In genomic region chr11:65316311-65316978, GRCh38 we compare ENCODE assay signal across 8 cellular contexts. TPM values are rescaled to one million over a fixed set of nuclear protein-coding genes. Genes with fewer than 3 reads are reported as not detected.
A peak's percentile ranks its signal among the peaks of the same experiment; 100 is the strongest.
DNase-seq lines count a peak whose midpoint lies in the region; ATAC-seq and TF ChIP-seq lines count a peak whose summit lies in the region.

No MANE protein-coding gene starts in this region.

- no peaks in the 10 kb centered on the region for H3K9me3 Mint-ChIP-seq in MCF 10A (ENCODE audit: unreplicated experiment)
- H3K9me3 Mint-ChIP-seq in memory B cell = no peaks in the 10 kb centered on the region

- no peaks in the 10 kb centered on the region for H3K9me3 ChIP-seq in HUES6 (ENCODE audit: control insufficient read depth, insufficient read depth, low read depth, low read length)
- no peaks in the 10 kb centered on the region for H3K9me3 ChIP-seq in aorta (ENCODE audit: control insufficient read depth, low read length)

- H3K9ac ChIP-seq in HUES6 (ENCODE audit: low read length) = no peak overlapping the region

- H3K36me3 ChIP-seq in HUES6 (ENCODE audit: control insufficient read depth, insufficient read depth, low read length) (peaks cover 11% of the 10 kb centered on the region), aorta (ENCODE audit: control insufficient read depth in 1 of 2, insufficient read depth in 2 of 2, low read length in 1 of 2) (no peaks in the 10 kb centered on the region)

- WGBS in aorta, 2 donors = 63% methylated on average over 18 of the region's 18 CpGs

- H3K27me3 Mint-ChIP-seq in MCF 10A (ENCODE audit: insufficient read depth, unreplicated experiment) = no peaks in the 10 kb centered on the region
- peaks cover 8% of the 10 kb centered on the region for H3K27me3 Mint-ChIP-seq in memory B cell

- H3K27ac Mint-ChIP-seq in MCF 10A (ENCODE audit: low read depth, unreplicated experiment) (peak overlapping the region; percentile 83), memory B cell (no peak overlapping the region)

- intact Hi-C loops in MCF 10A (cut with micrococcal nuclease) = no loop called here
- intact Hi-C loops in aorta (cut with DNase I) = loop anchor here in 1 of 2 donors (5.0 kb wide), 1 partner anchor 89 kb away; no protein-coding TSS in a partner anchor

- no peak for ATAC-seq in memory B cell (ENCODE audit: low read depth)
- peak; percentile 12 for ATAC-seq in aorta (ENCODE audit: low FRiP score)

- peak overlapping the region; percentile 85 for H3K4me3 Mint-ChIP-seq in MCF 10A (ENCODE audit: unreplicated experiment)
- H3K4me3 Mint-ChIP-seq in memory B cell = peak overlapping the region; percentile 65

- peak overlapping the region; percentile 92; the same call in 1 of the 2 replicates for H3K27ac ChIP-seq in 22Rv1
- H3K27ac ChIP-seq in HUES6 (ENCODE audit: low read depth, low read length) = no peak overlapping the region
- H3K27ac ChIP-seq in aorta (ENCODE audit: low read depth in 1 of 2, low read length in 2 of 2) = no peak overlapping the region

- H3K4me1 Mint-ChIP-seq in MCF 10A (ENCODE audit: insufficient read depth, unreplicated experiment) (peaks cover 27% of the 10 kb centered on the region), memory B cell (peaks cover 8% of the 10 kb centered on the region)

- H3K27me3 ChIP-seq in HUES6 (ENCODE audit: control insufficient read depth, insufficient read depth, low read length) = peaks cover 19% of the 10 kb centered on the region
- H3K27me3 ChIP-seq in aorta (ENCODE audit: control insufficient read depth in 1 of 2, insufficient read depth in 2 of 2, low read length in 1 of 2) = no peaks in the 10 kb centered on the region

- CTCF ChIA-PET in MCF 10A (lab: Yijun Ruan, JAX) = interaction anchor here (0.6 to 13.1 kb wide), 23 partner anchors 11 to 501 kb away, joined by 3 to 335 read pairs (median 4); partner anchors contain the start of genes CAPN1, DPF2 and POLA2

- POLR2A ChIA-PET in MCF 10A (lab: Yijun Ruan, JAX) = interaction anchor here (0.6 to 5.6 kb wide), 16 partner anchors 9 to 381 kb away, joined by 3 to 143 read pairs (median 4); partner anchors contain the start of genes DPF2, FAU, GPHA2 and MALAT1

- no TSS peak for BruUV-seq in MCF 10A (replicated peaks; lab: Mats Ljungman, UMichigan)

- peaks cover 27% of the 10 kb centered on the region for H3K36me3 Mint-ChIP-seq in MCF 10A (ENCODE audit: insufficient read depth, unreplicated experiment)
- H3K36me3 Mint-ChIP-seq in memory B cell = no peaks in the 10 kb centered on the region

- DNase-seq in MCF 10A (ENCODE audit: unreplicated experiment) (peak; percentile 74), memory B cell (ENCODE audit: low spot score in 2 of 2) (no peak), aorta (no peak), NCI-H1694 treated with DMSO at 0.1 percent for 48 hours (lab: John Stamatoyannopoulos, UW) (no peak), NCI-H748 treated with DMSO at 0.1 percent for 48 hours (lab: John Stamatoyannopoulos, UW) (no peak)
- no peak for DNase-seq in activated effector memory CD4-positive, alpha-beta T cell treated with anti-CD3 and anti-CD28 coated beads, Interleukin-2, amount 50 U/mL, for 16 hours

- H3K4me3 ChIP-seq in HUES6 (ENCODE audit: low read depth, low read length) (peak overlapping the region; percentile 92), aorta (ENCODE audit: low read length in 2 of 2) (no peak overlapping the region)

- H3K4me1 ChIP-seq in HUES6 (ENCODE audit: control insufficient read depth, insufficient read depth, low read length) = peaks cover 22% of the 10 kb centered on the region
- H3K4me1 ChIP-seq in aorta (ENCODE audit: control insufficient read depth in 1 of 2, insufficient read depth in 2 of 2, low read length in 2 of 2) = peaks cover 0 to 2% of the 10 kb centered on the region in 2 donors

- TF ChIP-seq CTCF in 22Rv1 (IDR thresholded peaks at IDR 0.05) (no peak), MCF 10A (IDR thresholded peaks at IDR 0.05; ENCODE audit: unreplicated experiment) (no peak)

RNA-seq across cellular contexts. Expression of gene CDC42EP2, which starts 1.8 kb away (rescaled TPM):
- 24.5 and 35.0 TPM in 2 replicates for total RNA-seq in MCF 10A (2022)
- total RNA-seq in aorta = 10 to 100 TPM; 16.2 to 20.9 TPM
- 1 to 10 TPM; 2.3 to 3.5 TPM for polyA plus RNA-seq in aorta

RNA-seq across cellular contexts. Expression of gene DPF2, which starts 17.2 kb away (rescaled TPM):
- total RNA-seq in MCF 10A (2022) (83.9 and 86.6 TPM in 2 replicates), aorta (10 to 100 TPM; 51.3 to 59.6 TPM)
- polyA plus RNA-seq in aorta = 10 to 100 TPM; 16.4 to 41.1 TPM

RNA-seq across cellular contexts. Expression of gene TIGD3, which starts 38.1 kb away (rescaled TPM):
- total RNA-seq in MCF 10A (2022) = 0.14 TPM in 1 of 2 replicates, not detected in the other
- under 1 TPM in 1 of 2 donors, not detected in 1; 0.16 TPM for total RNA-seq in aorta
- polyA plus RNA-seq in aorta = under 1 TPM in 1 of 2 donors, not detected in 1; 0.88 TPM

RNA-seq across cellular contexts. Expression of gene POLA2, which starts 54.7 kb away (rescaled TPM):
- total RNA-seq in MCF 10A (2022) (8.8 and 10.3 TPM in 2 replicates), aorta (1 to 10 TPM; 3.4 to 9.2 TPM)
- polyA plus RNA-seq in aorta = 1 to 10 TPM; 3.0 to 4.1 TPM
